1 cellular context compared by ENCODE assay signal in the genomic region with DNA sequence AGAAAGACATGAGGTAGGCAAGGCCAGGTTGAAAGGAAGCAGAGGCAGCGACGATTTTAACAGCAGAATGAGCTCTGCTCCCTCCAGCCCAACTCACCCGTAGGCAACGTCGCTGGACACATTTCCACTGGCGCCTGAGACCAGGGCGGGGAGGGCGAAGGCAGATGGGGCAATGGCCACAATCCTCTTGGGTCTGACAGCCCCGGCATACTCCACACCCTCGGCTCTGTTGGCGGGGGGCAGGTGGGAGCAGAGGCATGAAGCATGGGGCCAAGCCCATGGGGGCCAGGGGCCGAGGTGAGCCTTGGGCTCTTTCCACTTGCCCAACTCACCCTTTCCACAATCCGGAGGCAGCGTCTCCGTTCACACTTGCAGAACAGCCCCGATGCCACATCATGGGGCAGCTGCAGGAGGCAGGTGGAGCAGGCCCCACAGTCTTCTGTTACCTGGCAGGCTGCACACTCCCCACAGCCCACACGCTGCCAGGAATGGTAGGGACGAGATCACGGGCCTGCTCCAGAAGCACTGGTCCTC.
TF ChIP-seq lines count a peak whose summit lies in the region.

No MANE protein-coding gene starts in this region.

TF ChIP-seq in HepG2, 621 proteins besides CTCF, POLR2A, EP300 and RAD21:
- TF ChIP-seq, protein P1, sequence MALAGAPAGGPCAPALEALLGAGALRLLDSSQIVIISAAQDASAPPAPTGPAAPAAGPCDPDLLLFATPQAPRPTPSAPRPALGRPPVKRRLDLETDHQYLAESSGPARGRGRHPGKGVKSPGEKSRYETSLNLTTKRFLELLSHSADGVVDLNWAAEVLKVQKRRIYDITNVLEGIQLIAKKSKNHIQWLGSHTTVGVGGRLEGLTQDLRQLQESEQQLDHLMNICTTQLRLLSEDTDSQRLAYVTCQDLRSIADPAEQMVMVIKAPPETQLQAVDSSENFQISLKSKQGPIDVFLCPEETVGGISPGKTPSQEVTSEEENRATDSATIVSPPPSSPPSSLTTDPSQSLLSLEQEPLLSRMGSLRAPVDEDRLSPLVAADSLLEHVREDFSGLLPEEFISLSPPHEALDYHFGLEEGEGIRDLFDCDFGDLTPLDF (CRISPR knock-in tag; IDR thresholded peaks at IDR 0.05): no peak
- TF ChIP-seq AGO2 (optimal IDR thresholded peaks at IDR 0.05; ENCODE audit: low read depth, low read length): peak; percentile 37
